Comparison of ENCODE assay signal across 8 cellular contexts in genomic region chr18:35355140-35355618, GRCh38. TPM values are rescaled to one million over a fixed set of nuclear protein-coding genes. Genes with fewer than 3 reads are reported as not detected.
DNase-seq lines count a peak whose midpoint lies in the region; ATAC-seq and TF ChIP-seq lines count a peak whose summit lies in the region.

No MANE protein-coding gene starts in this region.

- H3K27ac ChIP-seq in cardiac muscle cell (no peak overlapping the region), aorta (ENCODE audit: low read depth in 1 of 2, low read length in 2 of 2) (no peak overlapping the region)

- peaks cover 4% of the 10 kb centered on the region for H3K36me3 Mint-ChIP-seq in activated naive CD8-positive, alpha-beta T cell treated with anti-CD3 and anti-CD28 coated beads, Interleukin-2, amount 50 U/mL, for 24 hours (ENCODE audit: low read depth)

- H3K27me3 Mint-ChIP-seq in activated naive CD8-positive, alpha-beta T cell treated with anti-CD3 and anti-CD28 coated beads, Interleukin-2, amount 50 U/mL, for 24 hours: no peaks in the 10 kb centered on the region

- H3K9me3 ChIP-seq in cardiac muscle cell (ENCODE audit: low read depth): no peaks in the 10 kb centered on the region
- H3K9me3 ChIP-seq in aorta (ENCODE audit: control insufficient read depth, low read length): peaks cover 3% of the 10 kb centered on the region

- peaks cover 3% of the 10 kb centered on the region for H3K4me1 Mint-ChIP-seq in activated naive CD8-positive, alpha-beta T cell treated with anti-CD3 and anti-CD28 coated beads, Interleukin-2, amount 50 U/mL, for 24 hours

- intact Hi-C loops in aorta (cut with DNase I): loop anchor here in 1 of 2 donors (2.0 kb wide), 1 partner anchor 124 kb away; no protein-coding TSS in a partner anchor

- WGBS in aorta, 2 donors: 14 to 15% methylated on average over 4 of the region's 4 CpGs

- H3K4me3 Mint-ChIP-seq in activated naive CD8-positive, alpha-beta T cell treated with anti-CD3 and anti-CD28 coated beads, Interleukin-2, amount 50 U/mL, for 24 hours: no peak overlapping the region

- H3K36me3 ChIP-seq in H7 (replicated peaks; ENCODE audit: control insufficient read depth, insufficient read depth, low read length): no peaks in the 10 kb centered on the region
- H3K36me3 ChIP-seq in cardiac muscle cell: no peaks in the 10 kb centered on the region
- no peaks in the 10 kb centered on the region for H3K36me3 ChIP-seq in aorta (ENCODE audit: control insufficient read depth in 1 of 2, insufficient read depth in 2 of 2, low read length in 1 of 2)

- H3K4me3 ChIP-seq in H7 (ENCODE audit: insufficient read depth, low read depth, low read length): no peak overlapping the region
- no peak overlapping the region for H3K4me3 ChIP-seq in cardiac muscle cell
- peak overlapping the region; percentile 51 to 57 for H3K4me3 ChIP-seq in aorta (ENCODE audit: low read length in 2 of 2)

- TF ChIP-seq CTCF in cardiac muscle cell (IDR thresholded peaks at IDR 0.05; ENCODE audit: low read depth, low read length): peak; percentile 87

- peaks cover 11% of the 10 kb centered on the region for H3K9me3 Mint-ChIP-seq in activated naive CD8-positive, alpha-beta T cell treated with anti-CD3 and anti-CD28 coated beads, Interleukin-2, amount 50 U/mL, for 24 hours

- ATAC-seq in activated naive CD8-positive, alpha-beta T cell treated with anti-CD3 and anti-CD28 coated beads, Interleukin-2, amount 50 U/mL, for 24 hours: peak; percentile 97
- peak; percentile 93 for ATAC-seq in aorta (ENCODE audit: low FRiP score)

- no peaks in the 10 kb centered on the region for H3K27me3 ChIP-seq in H7 (ENCODE audit: control insufficient read depth, insufficient read depth, low read length)
- no peaks in the 10 kb centered on the region for H3K27me3 ChIP-seq in cardiac muscle cell
- no peaks in the 10 kb centered on the region for H3K27me3 ChIP-seq in aorta (ENCODE audit: control insufficient read depth in 1 of 2, insufficient read depth in 2 of 2, low read length in 1 of 2)

- DNase-seq in GM04504 (ENCODE audit: low read depth) (peak; percentile 60), H7 (peak; percentile 66), M059J (ENCODE audit: low read depth) (peak; percentile 72), SK-MEL-5 (ENCODE audit: low read depth, low spot score) (peak; percentile 90), cardiac muscle cell (ENCODE audit: low read depth in 1 of 2, low spot score in 1 of 2) (peak; percentile 84 to 92), pons (ENCODE audit: low spot score) (peak; percentile 99), aorta (peak; percentile 82 to 83)
- DNase-seq in activated naive CD8-positive, alpha-beta T cell treated with anti-CD3 and anti-CD28 coated beads, Interleukin-2, amount 50 U/mL, for 24 hours: peak; percentile 38

- H3K27ac Mint-ChIP-seq in activated naive CD8-positive, alpha-beta T cell treated with anti-CD3 and anti-CD28 coated beads, Interleukin-2, amount 50 U/mL, for 24 hours: no peak overlapping the region

- in situ Hi-C loops in SK-MEL-5 (cut with HindIII; ENCODE audit: low pct_unique_long_range_greater_than_20kb, low sequenced_read_pairs): no loop called here

- no peaks in the 10 kb centered on the region for H3K4me1 ChIP-seq in cardiac muscle cell (ENCODE audit: low read depth)
- H3K4me1 ChIP-seq in aorta (ENCODE audit: control insufficient read depth in 1 of 2, insufficient read depth in 2 of 2, low read length in 2 of 2): no peaks in the 10 kb centered on the region

RNA-seq across cellular contexts. Expression of gene ZNF24, which starts 11.0 kb away (rescaled TPM):
- total RNA-seq in H7 (2014; rRNA removed; shearing (Covaris generic)): 29.4 and 32.8 TPM in 2 replicates
- total RNA-seq in M059J (2014; rRNA removed; shearing (Covaris generic)): 34.7 and 41.0 TPM in 2 replicates
- total RNA-seq in SK-MEL-5 (2014; rRNA removed; shearing (Covaris generic)): 62.9 and 64.7 TPM in 2 replicates
- 26.1 and 33.0 TPM in 2 replicates for polyA plus RNA-seq in SK-MEL-5 (2015; cell fraction: cytosol; rRNA removed)
- 71.5 and 79.8 TPM in 2 replicates for polyA plus RNA-seq in SK-MEL-5 (2015; cell fraction: nucleus; rRNA removed)
- 30.7 and 38.5 TPM in 2 replicates for total RNA-seq in cardiac muscle cell
- polyA plus RNA-seq in cardiac muscle cell: 41.1 and 55.4 TPM in 2 replicates
- total RNA-seq in aorta: 10 to 100 TPM; 44.3 to 52.5 TPM
- 10 to 100 TPM; 13.6 to 14.5 TPM for polyA plus RNA-seq in aorta

RNA-seq across cellular contexts. Expression of gene ZNF396, which starts 22.0 kb away (rescaled TPM):
- 1.4 and 2.0 TPM in 2 replicates for total RNA-seq in H7 (2014; rRNA removed; shearing (Covaris generic))
- total RNA-seq in M059J (2014; rRNA removed; shearing (Covaris generic)): 1.7 TPM in 2 replicates
- total RNA-seq in SK-MEL-5 (2014; rRNA removed; shearing (Covaris generic)): 4.5 and 5.1 TPM in 2 replicates
- 1.5 TPM in 2 replicates for polyA plus RNA-seq in SK-MEL-5 (2015; cell fraction: cytosol; rRNA removed)
- polyA plus RNA-seq in SK-MEL-5 (2015; cell fraction: nucleus; rRNA removed): 0.60 and 2.5 TPM in 2 replicates
- total RNA-seq in cardiac muscle cell: 2.8 TPM in 2 replicates
- 3.8 and 8.2 TPM in 2 replicates for polyA plus RNA-seq in cardiac muscle cell
- total RNA-seq in aorta: 1 to 10 TPM; 1.9 to 4.4 TPM
- polyA plus RNA-seq in aorta: 1 to 10 TPM; 2.6 to 4.2 TPM

Comparison
In these comparisons a context has a peak if more than half of its experiments do, and no peak if none do; other contexts are left out.
1. DNase-seq: peak in every context shown above with its lines; median percentile 99 in pons; 90 in SK-MEL-5; 88 in cardiac muscle cell; 82 in aorta; 72 in M059J; 66 in H7; 60 in GM04504; 38 in activated naive CD8-positive, alpha-beta T cell treated with anti-CD3 and anti-CD28 coated beads, Interleukin-2, amount 50 U/mL, for 24 hours.
2. H3K4me3 ChIP-seq: peak in aorta (2 of 2); none in H7 (single experiment) and cardiac muscle cell (single experiment).